Comparison of ENCODE assay signal across 18 cellular contexts in the genomic region with DNA sequence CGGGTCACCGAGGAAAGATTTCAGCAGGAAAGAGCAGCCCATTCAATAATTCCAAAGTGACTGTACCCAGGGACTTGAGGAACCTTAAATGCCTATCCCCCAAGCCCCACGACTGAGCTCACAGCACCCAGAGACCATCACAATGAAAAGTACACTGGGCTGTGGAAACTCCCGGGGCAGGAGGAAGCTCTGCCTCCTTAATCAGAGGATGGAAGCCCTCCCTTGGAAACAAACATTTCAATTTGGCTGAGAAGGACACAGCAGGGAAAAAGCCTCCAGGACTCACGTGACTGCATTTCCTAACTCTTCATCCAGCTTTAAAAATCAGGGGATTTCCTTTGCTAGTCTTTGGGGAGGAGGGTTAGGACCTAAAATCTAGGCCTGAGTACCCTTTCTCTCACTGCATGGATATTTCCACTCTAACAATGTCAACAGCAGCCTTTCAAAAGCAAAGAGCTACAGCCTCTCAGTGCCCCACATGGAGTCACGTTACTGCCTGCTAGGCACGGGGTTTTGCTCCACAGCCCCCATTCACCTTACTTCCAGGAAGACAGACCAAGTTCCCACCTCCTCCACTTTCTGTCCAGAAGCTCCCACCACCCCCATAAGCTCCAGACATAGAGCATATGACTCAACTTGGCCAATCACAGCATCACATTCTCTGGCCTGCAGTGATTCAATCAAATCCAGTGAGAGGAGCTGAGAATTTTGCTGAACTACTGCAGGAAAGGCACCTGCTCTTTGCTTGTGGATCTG.
DNase-seq lines count a peak whose midpoint lies in the region; ATAC-seq and TF ChIP-seq lines count a peak whose summit lies in the region.
"Had no signal": no experiment of that assay in that cellular context is flagged by ENCODE, and none has a peak within 500 bp of the region (broad histone marks: within the 10 kb centered on the region; RNA-seq: fewer than 3 reads in every experiment).

No MANE protein-coding gene starts in this region.

- peaks cover 11% of the 10 kb centered on the region; the same call in 2 of the 3 replicates for H3K36me3 Mint-ChIP-seq in GM23338 (ENCODE audit: low read depth)

- no peaks in the 10 kb centered on the region for H3K79me1 ChIP-seq in neuronal stem cell (ENCODE audit: low read depth, low read length)

- H3K4ac ChIP-seq in neuronal stem cell (ENCODE audit: low read length): no peak overlapping the region

- H3K9me2 ChIP-seq in GM23338 (ENCODE audit: insufficient read depth): peaks cover 11% of the 10 kb centered on the region; the same call in 1 of the 2 replicates

- no peak for DNase-seq in GM23338 (ENCODE audit: low spot score)
- peak; percentile 27 for DNase-seq in SK-N-DZ (ENCODE audit: low spot score)
- no peak for DNase-seq in neuronal stem cell (ENCODE audit: low spot score)
- no peak for DNase-seq in A673 (ENCODE audit: low spot score)
- DNase-seq in ureter (ENCODE audit: low spot score): no peak
- DNase-seq: activated CD4-positive, alpha-beta memory T cell treated with anti-CD3 and anti-CD28 coated beads, Interleukin-2, amount 10 ng/mL, durations not matched to agents 7 days and 5 days; activated naive CD4-positive, alpha-beta T cell treated with anti-CD3 and anti-CD28 coated beads for 36 hours; Caco-2; effector CD8-positive, alpha-beta T cell; esophagus squamous epithelium; glutamatergic neuron; kidney; NCI-H1417; NCI-H82 had no signal

- H3K9me3 ChIP-seq in iPS-20b (ENCODE audit: insufficient read depth, low read depth, low read length): no peaks in the 10 kb centered on the region
- no peaks in the 10 kb centered on the region for H3K9me3 ChIP-seq in neuronal stem cell (replicated peaks in 1 of 2; ENCODE audit: control insufficient read depth in 2 of 2, insufficient read depth in 1 of 2, low read depth in 1 of 2, low read length in 2 of 2)
- H3K9me3 ChIP-seq in A673 (ENCODE audit: low read depth, low read length, poor library complexity, severe bottlenecking): no peaks in the 10 kb centered on the region
- H3K9me3 ChIP-seq: Caco-2, esophagus squamous epithelium, SJSA1 had no signal

- no peak overlapping the region for H2BK5ac ChIP-seq in neuronal stem cell (ENCODE audit: low read length)

- H3K14ac ChIP-seq in neuronal stem cell (ENCODE audit: low read length): no peak overlapping the region

- POLR2A ChIA-PET in A673 (lab: Charles Lee; ENCODE audit: low non-redundant PET): no interaction called here

- H3K4me2 ChIP-seq in GM23338 (peak overlapping the region; percentile 24; the same call in 1 of the 2 replicates), neuronal stem cell (ENCODE audit: insufficient read depth, low read length, poor library complexity, severe bottlenecking) (no peak overlapping the region)

- intact Hi-C loops in A673 (cut with micrococcal nuclease; ENCODE audit: unreplicated experiment): no loop called here

- no peak overlapping the region for H2BK120ac ChIP-seq in neuronal stem cell (ENCODE audit: low read depth, low read length)

- no peaks in the 10 kb centered on the region for H3K79me2 ChIP-seq in GM23338 (replicated peaks; ENCODE audit: insufficient read depth)

- H3K4me1 ChIP-seq in GM23338 (ENCODE audit: insufficient read depth) (peaks cover 35% of the 10 kb centered on the region), iPS-20b (ENCODE audit: insufficient read depth, low read length) (peaks cover 30% of the 10 kb centered on the region), neuronal stem cell (ENCODE audit: control insufficient read depth in 2 of 2, insufficient read depth in 1 of 2, low read depth in 1 of 2, low read length in 2 of 2) (peaks cover 8 to 22% of the 10 kb centered on the region in 2 donors), A673 (ENCODE audit: insufficient read depth, low read length, poor library complexity, severe bottlenecking) (no peaks in the 10 kb centered on the region)
- H3K4me1 ChIP-seq: Caco-2 had no signal

- CTCF ChIA-PET in A673 (lab: Charles Lee): no interaction called here

- no peak overlapping the region for H2BK15ac ChIP-seq in neuronal stem cell (ENCODE audit: low read length)

- peak overlapping the region; percentile 67; the same call in 1 of the 2 replicates for H3K27ac ChIP-seq in GM23338 (ENCODE audit: low read depth)
- peak overlapping the region; percentile 16 for H3K27ac ChIP-seq in iPS-20b (ENCODE audit: low read length)
- no peak overlapping the region for H3K27ac ChIP-seq in neuronal stem cell (replicated peaks; ENCODE audit: low read length)
- no peak overlapping the region for H3K27ac ChIP-seq in A673 (ENCODE audit: low read depth, low read length, poor library complexity, severe bottlenecking)
- H3K27ac ChIP-seq: SJSA1 had no signal

- 0 out of 2 replicates have a peak, but pooled peaks cover 3% of the 10 kb centered on the region for H3F3A ChIP-seq in GM23338 (replicated peaks; ENCODE audit: low read depth)

- H2AFZ ChIP-seq in GM23338: peak overlapping the region; percentile 85
- peak overlapping the region; percentile 77 for H2AFZ ChIP-seq in neuronal stem cell (ENCODE audit: low read length)

- H3K4me3 ChIP-seq in GM23338 (no peak overlapping the region), iPS-20b (ENCODE audit: low read length) (no peak overlapping the region), neuronal stem cell (ENCODE audit: low read length in 2 of 2) (no peak overlapping the region), A673 (ENCODE audit: low read depth, low read length, poor library complexity, severe bottlenecking) (no peak overlapping the region)
- H3K4me3 ChIP-seq: esophagus squamous epithelium, SJSA1 had no signal

- H3K36me3 ChIP-seq in GM23338 (ENCODE audit: insufficient read depth) (no peaks in the 10 kb centered on the region), iPS-20b (ENCODE audit: insufficient read depth, low read depth, low read length) (no peaks in the 10 kb centered on the region), neuronal stem cell (replicated peaks in 1 of 2; ENCODE audit: control insufficient read depth in 2 of 2, insufficient read depth in 2 of 2, low read length in 2 of 2) (no peaks in the 10 kb centered on the region), A673 (ENCODE audit: insufficient read depth, low read length, poor library complexity, severe bottlenecking) (no peaks in the 10 kb centered on the region)
- H3K36me3 ChIP-seq: esophagus squamous epithelium, SJSA1 had no signal

- peak overlapping the region; percentile 75 for H3K27ac Mint-ChIP-seq in GM23338
- H3K27ac Mint-ChIP-seq: activated CD4-positive, alpha-beta memory T cell treated with anti-CD3 and anti-CD28 coated beads, Interleukin-2, amount 10 ng/mL, durations not matched to agents 7 days and 5 days; activated naive CD4-positive, alpha-beta T cell treated with anti-CD3 and anti-CD28 coated beads for 36 hours; T-helper 2 cell treated with Interferon-gamma antibody and Interleukin-4, amounts not matched to agents 5 μg/mL and 100 μg/mL, for 36 hours had no signal

- no peaks in the 10 kb centered on the region for H3K27me3 ChIP-seq in GM23338 (ENCODE audit: insufficient read depth)
- H3K27me3 ChIP-seq in iPS-20b (ENCODE audit: insufficient read depth, low read length): no peaks in the 10 kb centered on the region
- no peaks in the 10 kb centered on the region for H3K27me3 ChIP-seq in neuronal stem cell (ENCODE audit: control insufficient read depth in 3 of 3, insufficient read depth in 3 of 3, low read depth in 1 of 3, low read length in 3 of 3)
- H3K27me3 ChIP-seq in A673 (replicated peaks; ENCODE audit: insufficient read depth, low read depth, low read length, poor library complexity): no peaks in the 10 kb centered on the region
- H3K27me3 ChIP-seq: esophagus squamous epithelium, SJSA1 had no signal

- no peak overlapping the region for H4K8ac ChIP-seq in neuronal stem cell (ENCODE audit: low read depth, low read length)

- no peak overlapping the region for H2BK12ac ChIP-seq in neuronal stem cell (ENCODE audit: low read length)

- H3K9me3 Mint-ChIP-seq in GM23338: peaks cover 7% of the 10 kb centered on the region; the same call in 1 of the 3 replicates
- H3K9me3 Mint-ChIP-seq: activated CD4-positive, alpha-beta memory T cell treated with anti-CD3 and anti-CD28 coated beads, Interleukin-2, amount 10 ng/mL, durations not matched to agents 7 days and 5 days; activated naive CD4-positive, alpha-beta T cell treated with anti-CD3 and anti-CD28 coated beads for 36 hours; T-helper 2 cell treated with Interferon-gamma antibody and Interleukin-4, amounts not matched to agents 5 μg/mL and 100 μg/mL, for 36 hours had no signal

- peaks cover 36% of the 10 kb centered on the region for H3K4me1 Mint-ChIP-seq in GM23338
- H3K4me1 Mint-ChIP-seq: activated CD4-positive, alpha-beta memory T cell treated with anti-CD3 and anti-CD28 coated beads, Interleukin-2, amount 10 ng/mL, durations not matched to agents 7 days and 5 days had no signal

- WGBS in neuronal stem cell (ENCODE audit: extremely low coverage in 2 of 2, insufficient read length in 2 of 2, insufficient replicate concordance in 1 of 2), 2 donors: no CpG with 5 or more reads among the region's 7 CpGs

- no peaks in the 10 kb centered on the region for H4K20me1 ChIP-seq in GM23338 (replicated peaks; ENCODE audit: insufficient read depth)

- ATAC-seq in GM23338 (peak; percentile 59), HG02885 (IDR thresholded peaks at IDR 0.05; ENCODE audit: poor library complexity, unreplicated experiment) (no peak)

- no peak for TF ChIP-seq CTCF in GM23338 (conservative IDR thresholded peaks at IDR 0.05; ENCODE audit: low read depth in 2 of 2)
- no peak for TF ChIP-seq CTCF in A673 (conservative IDR thresholded peaks at IDR 0.05; ENCODE audit: low read depth, low read length)

- H3K18ac ChIP-seq in neuronal stem cell (ENCODE audit: low read length): no peak overlapping the region

- no peak overlapping the region for H3K23ac ChIP-seq in neuronal stem cell (ENCODE audit: low read depth, low read length, poor library complexity)

- BruUV-seq in A673 (replicated peaks; lab: Mats Ljungman, UMichigan): no TSS peak

- H4K91ac ChIP-seq in neuronal stem cell (ENCODE audit: low read depth, low read length, poor library complexity): no peak overlapping the region

- no peak overlapping the region for H3K4me3 Mint-ChIP-seq in GM23338
- H3K4me3 Mint-ChIP-seq: activated CD4-positive, alpha-beta memory T cell treated with anti-CD3 and anti-CD28 coated beads, Interleukin-2, amount 10 ng/mL, durations not matched to agents 7 days and 5 days; activated naive CD4-positive, alpha-beta T cell treated with anti-CD3 and anti-CD28 coated beads for 36 hours; T-helper 2 cell treated with Interferon-gamma antibody and Interleukin-4, amounts not matched to agents 5 μg/mL and 100 μg/mL, for 36 hours had no signal

- H3K27me3 Mint-ChIP-seq in GM23338 (ENCODE audit: insufficient read depth, low read depth, poor library complexity): peaks cover 5% of the 10 kb centered on the region
- H3K27me3 Mint-ChIP-seq: activated CD4-positive, alpha-beta memory T cell treated with anti-CD3 and anti-CD28 coated beads, Interleukin-2, amount 10 ng/mL, durations not matched to agents 7 days and 5 days had no signal

- no peak overlapping the region for H2AK5ac ChIP-seq in neuronal stem cell (ENCODE audit: low read depth, low read length)

- H3K9ac ChIP-seq in iPS-20b (ENCODE audit: low read depth, low read length) (peak overlapping the region; percentile 21; the same call in 1 of the 2 replicates), neuronal stem cell (ENCODE audit: low read depth, low read length, poor library complexity) (no peak overlapping the region)

TF ChIP-seq in GM23338, 12 proteins besides CTCF, POLR2A, EP300 and RAD21 (continues in another document):
- TF ChIP-seq ZNF114 (CRISPR knock-in tag; IDR thresholded peaks at IDR 0.05): no peak

Comparison
In these comparisons a context has a peak if more than half of its experiments do, and no peak if none do; other contexts are left out.
1. H3K27ac ChIP-seq: peak in GM23338 (single experiment) and iPS-20b (single experiment); none in neuronal stem cell (single experiment) and A673 (single experiment).